31 cellular contexts compared by ENCODE assay signal in the genomic region with DNA sequence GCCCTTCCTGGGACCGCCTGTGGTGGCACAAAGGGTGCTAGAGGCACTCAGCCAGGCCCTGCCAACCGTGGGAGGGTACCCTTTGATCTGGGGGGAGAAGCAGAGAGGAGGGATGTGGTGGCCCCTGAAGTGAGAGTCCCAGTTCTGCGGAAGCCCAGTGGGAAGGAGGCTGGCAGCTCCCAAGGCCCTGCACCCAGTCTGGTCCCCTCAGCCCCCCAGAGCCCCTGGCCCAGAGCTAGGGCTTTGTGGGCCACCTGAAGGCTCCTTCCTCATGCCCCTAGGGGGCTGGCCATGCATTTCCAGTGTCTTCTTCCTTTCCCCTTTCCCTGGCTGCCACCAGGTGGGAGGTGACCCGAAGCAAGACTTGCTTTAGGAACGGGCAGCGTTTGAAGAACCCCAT.
"Had no signal": no experiment of that assay in that cellular context is flagged by ENCODE, and none has a peak within 500 bp of the region (broad histone marks: within the 10 kb centered on the region; RNA-seq: fewer than 3 reads in every experiment).

No MANE protein-coding gene starts in this region.

- H3K79me2 ChIP-seq: hepatocyte had no signal

- H3K4me3 ChIP-seq: body of pancreas, hepatocyte, left ventricle myocardium inferior, lung, mucosa of descending colon, right atrium auricular region, smooth muscle cell, suprapubic skin, vagina had no signal

- H3K4me2 ChIP-seq: hepatocyte, smooth muscle cell had no signal

- H3K4me1 Mint-ChIP-seq: activated B cell treated with CpG ODN at 0.5 μM for 24 hours had no signal

- H3K27me3 Mint-ChIP-seq: activated B cell treated with CpG ODN at 0.5 μM for 24 hours; activated naive CD8-positive, alpha-beta T cell; type B pancreatic cell had no signal

- H3K4me1 ChIP-seq: body of pancreas had no signal

- H3K27me3 ChIP-seq: body of pancreas, hepatocyte, right atrium auricular region, suprapubic skin, vagina had no signal

- H3K9me3 ChIP-seq: body of pancreas, left ventricle myocardium inferior, mucosa of descending colon, right atrium auricular region, suprapubic skin, vagina had no signal

- H2AFZ ChIP-seq: hepatocyte had no signal

- H3K27ac ChIP-seq: body of pancreas, epithelial cell of prostate, hepatocyte, left ventricle myocardium inferior, right atrium auricular region, suprapubic skin, vagina had no signal

- H3K4me3 Mint-ChIP-seq: activated B cell treated with CpG ODN at 0.5 μM for 24 hours; activated CD4-positive, alpha-beta T cell treated with anti-CD3 and anti-CD28 coated beads for 36 hours; activated naive CD8-positive, alpha-beta T cell; T-helper 2 cell treated with Interferon-gamma antibody and Interleukin-4, amounts not matched to agents 5 μg/mL and 100 μg/mL, for 36 hours; type B pancreatic cell had no signal

- H3K9me3 Mint-ChIP-seq: activated B cell treated with CpG ODN at 0.5 μM for 24 hours; T-helper 2 cell treated with Interferon-gamma antibody and Interleukin-4, amounts not matched to agents 5 μg/mL and 100 μg/mL, for 36 hours; type B pancreatic cell had no signal

- ATAC-seq: activated CD4-positive, alpha-beta T cell treated with anti-CD3 and anti-CD28 coated beads for 36 hours; body of pancreas; mucosa of descending colon had no signal

- FAIRE-seq: colon, endometrium, frontal cortex had no signal

- DNase-seq: activated B cell treated with CpG ODN at 0.5 μM for 24 hours; activated CD4-positive, alpha-beta T cell treated with anti-CD3 and anti-CD28 coated beads for 36 hours; activated CD4-positive, alpha-beta T cell treated with anti-CD3 and anti-CD28 coated beads, Interleukin-2, amount 50 U/mL, for 48 hours; activated CD8-positive, alpha-beta memory T cell treated with anti-CD3 and anti-CD28 coated beads for 24 hours; activated effector memory CD4-positive, alpha-beta T cell treated with Interleukin-2 at 50 U/mL for 16 hours; activated naive CD4-positive, alpha-beta T cell treated with Interleukin-2 at 50 U/mL for 16 hours; anterior cingulate cortex; body of pancreas; dermis blood vessel endothelial cell; effector CD4-positive, alpha-beta T cell; glutamatergic neuron; islet precursor cell; left ventricle myocardium inferior; mucosa of descending colon; stimulated activated CD4-positive, alpha-beta T cell treated with anti-CD3 and anti-CD28 coated beads, Interleukin-15, amount 100 ng/mL, for 24 hours; stimulated activated CD4-positive, alpha-beta T cell treated with anti-CD3 and anti-CD28 coated beads, Interleukin-2, amount 100 ng/mL, for 24 hours; stimulated activated naive CD4-positive, alpha-beta T cell; T-helper 1 cell had no signal

- H3K27ac Mint-ChIP-seq: activated B cell treated with CpG ODN at 0.5 μM for 24 hours; activated CD4-positive, alpha-beta T cell treated with anti-CD3 and anti-CD28 coated beads for 36 hours; activated naive CD8-positive, alpha-beta T cell; T-helper 2 cell treated with Interferon-gamma antibody and Interleukin-4, amounts not matched to agents 5 μg/mL and 100 μg/mL, for 36 hours; type B pancreatic cell had no signal

- H3K36me3 Mint-ChIP-seq: activated naive CD8-positive, alpha-beta T cell had no signal
